8 cellular contexts compared by ENCODE assay signal in genomic region chr15:60179786-60180391, GRCh38.
A peak's percentile ranks its signal among the peaks of the same experiment; 100 is the strongest.
DNase-seq lines count a peak whose midpoint lies in the region; ATAC-seq and TF ChIP-seq lines count a peak whose summit lies in the region.

No MANE protein-coding gene starts in this region.

- H3K79me2 ChIP-seq in hepatocyte, result no peaks in the 10 kb centered on the region

- H3K4me3 Mint-ChIP-seq in stimulated activated effector memory CD8-positive, alpha-beta T cell treated with anti-CD3 and anti-CD28 coated beads, Interleukin-12 subunit alpha, Interleukin-12 subunit beta, amount 100 ng/mL, for 72 hours, result no peak overlapping the region

- H3K4me3 ChIP-seq in BJ (ENCODE audit: low read depth, low read length) (no peak overlapping the region), hepatocyte (no peak overlapping the region)

- H2AFZ ChIP-seq in hepatocyte, result no peak overlapping the region

- ATAC-seq in stimulated activated effector memory CD8-positive, alpha-beta T cell treated with anti-CD3 and anti-CD28 coated beads, Interleukin-12 subunit alpha, Interleukin-12 subunit beta, amount 100 ng/mL, for 72 hours, result peak; percentile 55
- no peak for ATAC-seq in HG03039 (IDR thresholded peaks at IDR 0.05; ENCODE audit: unreplicated experiment)
- ATAC-seq in HG03378 (IDR thresholded peaks at IDR 0.05; ENCODE audit: unreplicated experiment), result no peak

- H3K9me2 ChIP-seq in hepatocyte (replicated peaks; ENCODE audit: insufficient read depth), result no peaks in the 10 kb centered on the region

- no peaks in the 10 kb centered on the region for H4K20me1 ChIP-seq in hepatocyte (ENCODE audit: insufficient read depth, poor library complexity, severe bottlenecking)

- WGBS in hepatocyte (ENCODE audit: low lambda C conversion rate, missing lambda C conversion rate), result 55% methylated on average over 2 of the region's 2 CpGs

- no peak overlapping the region for H3K27ac ChIP-seq in hepatocyte

- H3K9me3 ChIP-seq in hepatocyte (ENCODE audit: low read depth), result no peaks in the 10 kb centered on the region

- H3K4me1 Mint-ChIP-seq in stimulated activated effector memory CD8-positive, alpha-beta T cell treated with anti-CD3 and anti-CD28 coated beads, Interleukin-12 subunit alpha, Interleukin-12 subunit beta, amount 100 ng/mL, for 72 hours, result no peaks in the 10 kb centered on the region

- H3K27me3 ChIP-seq in BJ (ENCODE audit: control insufficient read depth, insufficient read depth, low read length) (peaks cover 3% of the 10 kb centered on the region; the same call in 1 of the 2 replicates), hepatocyte (peaks cover 5% of the 10 kb centered on the region)

- H3K4me2 ChIP-seq in hepatocyte, result no peak overlapping the region

- TF ChIP-seq CTCF in BJ (IDR thresholded peaks at IDR 0.05; ENCODE audit: insufficient read depth, low read depth, low read length) (peak; percentile 87), GM12872 (IDR thresholded peaks at IDR 0.05; ENCODE audit: insufficient read depth, low read depth, low read length) (peak; percentile 78), hepatocyte (IDR thresholded peaks at IDR 0.05; ENCODE audit: poor library complexity) (peak; percentile 64)

- DNase-seq in BJ (ENCODE audit: low read depth) (no peak), NCI-H2196 treated with DMSO at 0.1 percent for 48 hours (lab: John Stamatoyannopoulos, UW; ENCODE audit: unreplicated experiment) (peak; percentile 0), hepatocyte (ENCODE audit: low spot score) (peak; percentile 71)
- DNase-seq in activated CD8-positive, alpha-beta memory T cell treated with anti-CD3 and anti-CD28 coated beads, Interleukin-2, amount 50 U/mL, for 4 hours, result peak; percentile 21
- no peak for DNase-seq in stimulated activated effector memory CD8-positive, alpha-beta T cell treated with anti-CD3 and anti-CD28 coated beads, Interleukin-12 subunit alpha, Interleukin-12 subunit beta, amount 100 ng/mL, for 72 hours (ENCODE audit: low spot score in 2 of 2)

- POLR2A ChIA-PET in BJ (lab: Charles Lee), result no interaction called here

- H3K9me3 Mint-ChIP-seq in stimulated activated effector memory CD8-positive, alpha-beta T cell treated with anti-CD3 and anti-CD28 coated beads, Interleukin-12 subunit alpha, Interleukin-12 subunit beta, amount 100 ng/mL, for 72 hours, result no peaks in the 10 kb centered on the region

- no peaks in the 10 kb centered on the region for H3K36me3 ChIP-seq in BJ (ENCODE audit: control insufficient read depth, insufficient read depth, low read length)
- H3K36me3 ChIP-seq in hepatocyte (replicated peaks; ENCODE audit: insufficient read depth, low read depth), result no peaks in the 10 kb centered on the region

- CTCF ChIA-PET in BJ (lab: Yijun Ruan, JAX), result interaction anchor here (0.5 to 1.9 kb wide), 10 partner anchors 9 to 489 kb away, joined by 3 to 18 read pairs (median 4); no protein-coding TSS in a partner anchor

- no peak overlapping the region for H3K27ac Mint-ChIP-seq in stimulated activated effector memory CD8-positive, alpha-beta T cell treated with anti-CD3 and anti-CD28 coated beads, Interleukin-12 subunit alpha, Interleukin-12 subunit beta, amount 100 ng/mL, for 72 hours

- H3K36me3 Mint-ChIP-seq in stimulated activated effector memory CD8-positive, alpha-beta T cell treated with anti-CD3 and anti-CD28 coated beads, Interleukin-12 subunit alpha, Interleukin-12 subunit beta, amount 100 ng/mL, for 72 hours, result no peaks in the 10 kb centered on the region

- H3K4me1 ChIP-seq in hepatocyte (ENCODE audit: insufficient read depth), result no peaks in the 10 kb centered on the region

Comparison
In these comparisons a context has a peak if more than half of its experiments do, and no peak if none do; other contexts are left out.
1. DNase-seq: peak in NCI-H2196 treated with DMSO at 0.1 percent for 48 hours (single experiment), activated CD8-positive, alpha-beta memory T cell treated with anti-CD3 and anti-CD28 coated beads, Interleukin-2, amount 50 U/mL, for 4 hours (single experiment) and hepatocyte (single experiment); none in BJ (single experiment) and stimulated activated effector memory CD8-positive, alpha-beta T cell treated with anti-CD3 and anti-CD28 coated beads, Interleukin-12 subunit alpha, Interleukin-12 subunit beta, amount 100 ng/mL, for 72 hours (0 of 2).
2. Peak in every context shown above with its lines, with median percentiles within 50 percentile points of each other: CTCF ChIP-seq.